35 cellular contexts compared by ENCODE assay signal in genomic region chr10:109780997-109781396, GRCh38.
"Had no signal": no experiment of that assay in that cellular context is flagged by ENCODE, and none has a peak within 500 bp of the region (broad histone marks: within the 10 kb centered on the region; RNA-seq: fewer than 3 reads in every experiment).

No MANE protein-coding gene starts in this region.

- H3K36me3 ChIP-seq: MG63 had no signal

- H3K4me3 ChIP-seq: MG63, PC-9 had no signal

- H2AFZ ChIP-seq: PC-9 had no signal

- ATAC-seq: activated CD8-positive, alpha-beta memory T cell treated with anti-CD3 and anti-CD28 coated beads, Interleukin-2, amount 10 ng/mL, durations not matched to agents 7 days and 5 days; activated naive CD8-positive, alpha-beta T cell treated with anti-CD3 and anti-CD28 coated beads, Interleukin-2, amount 50 U/mL, for 24 hours; Right ventricle myocardium inferior had no signal

- H3K27ac ChIP-seq: PC-9, RWPE1, VCaP had no signal

- H3K27me3 ChIP-seq: MG63 had no signal

- H3K4me2 ChIP-seq: PC-9 had no signal

- FAIRE-seq: RCC 7860 had no signal

- DNase-seq: activated CD4-positive, alpha-beta memory T cell treated with anti-CD3 and anti-CD28 coated beads, Interleukin-2, amount 10 ng/mL, durations not matched to agents 7 days and 5 days; activated CD4-positive, alpha-beta T cell treated with anti-CD3 and anti-CD28 coated beads for 1 hour; activated CD4-positive, alpha-beta T cell treated with anti-CD3 and anti-CD28 coated beads for 48 hours; activated CD4-positive, CD25-positive, alpha-beta regulatory T cell; activated CD8-positive, alpha-beta memory T cell treated with anti-CD3 and anti-CD28 coated beads for 24 hours; activated CD8-positive, alpha-beta memory T cell treated with anti-CD3 and anti-CD28 coated beads, Interleukin-2, amount 10 ng/mL, durations not matched to agents 7 days and 5 days; activated CD8-positive, alpha-beta memory T cell treated with anti-CD3 and anti-CD28 coated beads, Interleukin-2, amount 50 U/mL, for 48 hours; activated effector memory CD4-positive, alpha-beta T cell treated with Interleukin-2 at 50 U/mL for 16 hours; activated naive CD4-positive, alpha-beta T cell treated with anti-CD3 and anti-CD28 coated beads, Interleukin-2, amount 10 ng/mL, durations not matched to agents 7 days and 5 days; activated naive CD8-positive, alpha-beta T cell treated with anti-CD3 and anti-CD28 coated beads, Interleukin-2, amount 50 U/mL, for 24 hours; activated T-cell treated with anti-CD3 and anti-CD28 coated beads, Interleukin-2, amount 50 U/mL, for 48 hours; anterior cingulate cortex; central memory CD4-positive, alpha-beta T cell; Karpas-422; KBM-7; MG63; NCI-H1048; NCI-H1436 treated with DMSO at 0.1 percent for 48 hours; NCI-H187; NCI-H2081; NCI-H226; NCI-H446 treated with DMSO at 0.1 percent for 48 hours; NCI-H524; NCI-H69; NK-92 treated with Interleukin-12 subunit alpha and Interleukin-12 subunit beta, amount 100 ng/mL, for 24 hours; PC-9; SIG-M5; SW 1271; T-helper 1 cell; T-helper 2 cell; T-helper 9 cell had no signal

- H3K9me3 ChIP-seq: MG63 had no signal
